In the genomic region with DNA sequence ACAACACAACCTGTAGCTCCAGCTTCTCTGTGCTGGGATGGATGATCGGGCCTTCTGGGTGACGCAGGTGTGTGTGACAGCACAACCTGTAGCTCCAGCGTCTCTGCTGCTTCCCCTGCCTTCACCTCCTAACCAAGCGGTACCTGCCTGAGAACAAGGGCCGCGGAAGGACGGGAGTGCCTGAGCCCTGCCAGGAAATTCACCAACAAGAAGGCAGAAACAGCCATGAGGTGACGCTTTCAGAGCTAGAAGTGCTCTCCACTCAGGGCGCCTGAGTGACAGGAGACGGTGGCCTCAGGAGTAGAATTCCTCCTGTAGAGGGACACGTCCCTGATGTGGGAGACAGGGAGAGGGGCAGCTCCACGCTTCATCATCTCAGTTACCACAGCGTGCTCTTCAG, we compare ENCODE assay signal across 12 cellular contexts. TPM values are rescaled to one million over a fixed set of nuclear protein-coding genes. Genes with fewer than 3 reads are reported as not detected.
DNase-seq lines count a peak whose midpoint lies in the region; ATAC-seq, FAIRE-seq and TF ChIP-seq lines count a peak whose summit lies in the region.
"Had no signal": no experiment of that assay in that cellular context is flagged by ENCODE, and none has a peak within 500 bp of the region (broad histone marks: within the 10 kb centered on the region; RNA-seq: fewer than 3 reads in every experiment).

No MANE protein-coding gene starts in this region.

- H3K27ac ChIP-seq in astrocyte (ENCODE audit: low read depth, low read length) = no peak overlapping the region
- H3K27ac ChIP-seq in transverse colon = peak overlapping the region; percentile 79 to 86 (median 83)

- CTCF ChIA-PET in activated naive CD4-positive, alpha-beta T cell treated with anti-CD3 and anti-CD28 coated beads for 36 hours (lab: Charles Lee) = interaction anchor here (0.6 to 1.4 kb wide), 2 partner anchors 18 to 44 kb away, joined by 3 to 4 read pairs; no protein-coding TSS in a partner anchor

- H2AFZ ChIP-seq in astrocyte (ENCODE audit: low read depth, low read length) = no peak overlapping the region

- H3K4me1 Mint-ChIP-seq in activated naive CD4-positive, alpha-beta T cell treated with anti-CD3 and anti-CD28 coated beads for 36 hours (ENCODE audit: low read depth) = peaks cover 30% of the 10 kb centered on the region
- H3K4me1 Mint-ChIP-seq in astrocyte (ENCODE audit: low read depth, unreplicated experiment) = no peaks in the 10 kb centered on the region
- peaks cover 13% of the 10 kb centered on the region for H3K4me1 Mint-ChIP-seq in memory B cell

- peaks cover 5% of the 10 kb centered on the region for H3K36me3 ChIP-seq in astrocyte (ENCODE audit: insufficient read depth, low read length)
- H3K36me3 ChIP-seq in transverse colon = no peaks in the 10 kb centered on the region

- H3K27me3 ChIP-seq in astrocyte (ENCODE audit: insufficient read depth, low read length) = no peaks in the 10 kb centered on the region
- no peaks in the 10 kb centered on the region for H3K27me3 ChIP-seq in transverse colon

- DNase-seq in activated naive CD4-positive, alpha-beta T cell treated with anti-CD3 and anti-CD28 coated beads for 36 hours = no peak
- no peak for DNase-seq in activated naive CD4-positive, alpha-beta T cell treated with Interleukin-2 at 50 U/mL for 16 hours
- DNase-seq in astrocyte (ENCODE audit: low read depth) (no peak), memory B cell (ENCODE audit: low spot score in 2 of 2) (no peak), transverse colon (no peak), omental fat pad (ENCODE audit: low spot score) (no peak), NCI-H1048 (lab: John Stamatoyannopoulos, UW) (no peak)
- DNase-seq: activated CD8-positive, alpha-beta memory T cell treated with anti-CD3 and anti-CD28 coated beads, Interleukin-2, amount 50 U/mL, for 48 hours; NCI-H1694 treated with DMSO at 0.1 percent for 48 hours had no signal

- H3K4me3 Mint-ChIP-seq in activated naive CD4-positive, alpha-beta T cell treated with anti-CD3 and anti-CD28 coated beads for 36 hours = peak overlapping the region; percentile 94
- H3K4me3 Mint-ChIP-seq in astrocyte (ENCODE audit: unreplicated experiment) = peak overlapping the region; percentile 27
- peak overlapping the region; percentile 92 for H3K4me3 Mint-ChIP-seq in memory B cell

- no peak for TF ChIP-seq CTCF in astrocyte (IDR thresholded peaks at IDR 0.05; ENCODE audit: insufficient read depth, low read depth, low read length)
- no peak for TF ChIP-seq CTCF in transverse colon (IDR thresholded peaks at IDR 0.05)
- no peak for TF ChIP-seq CTCF in omental fat pad (IDR thresholded peaks at IDR 0.05)

- intact Hi-C loops in activated naive CD4-positive, alpha-beta T cell treated with anti-CD3 and anti-CD28 coated beads for 36 hours (cut with micrococcal nuclease) = loop anchor here (10.0 kb wide), 1 partner anchor 309 kb away; a partner anchor contains a TSS
- intact Hi-C loops in transverse colon (cut with DNase I; ENCODE audit: low total_unique reads) = no loop called here

- TF ChIP-seq EP300 in transverse colon (IDR thresholded peaks at IDR 0.05; ENCODE audit: low read depth) = no peak

- ATAC-seq in memory B cell (ENCODE audit: low read depth) (no peak), HG02759 (IDR thresholded peaks at IDR 0.05; ENCODE audit: unreplicated experiment) (no peak), omental fat pad (ENCODE audit: low FRiP score) (no peak)

- 90% methylated on average over 13 of the region's 13 CpGs; no CpG with 5 or more reads in 1 of the 2 donors for WGBS in transverse colon (ENCODE audit: low coverage in 1 of 2), 2 donors

- H3K4me3 ChIP-seq in astrocyte (ENCODE audit: insufficient read depth, low read depth, low read length) (no peak overlapping the region), transverse colon (no peak overlapping the region)

- no peak for FAIRE-seq in astrocyte (lab: Jason Lieb, UNC)
- FAIRE-seq: endometrium, H1 had no signal

- H3K4me2 ChIP-seq in astrocyte (ENCODE audit: low read length) = peak overlapping the region; percentile 84

- peak overlapping the region; percentile 99 for H3K27ac Mint-ChIP-seq in activated naive CD4-positive, alpha-beta T cell treated with anti-CD3 and anti-CD28 coated beads for 36 hours
- no peak overlapping the region for H3K27ac Mint-ChIP-seq in astrocyte (ENCODE audit: unreplicated experiment)
- H3K27ac Mint-ChIP-seq in memory B cell = peak overlapping the region; percentile 99

- H3K9me3 Mint-ChIP-seq in activated naive CD4-positive, alpha-beta T cell treated with anti-CD3 and anti-CD28 coated beads for 36 hours = peaks cover 6% of the 10 kb centered on the region
- H3K9me3 Mint-ChIP-seq in astrocyte (ENCODE audit: unreplicated experiment) (no peaks in the 10 kb centered on the region), memory B cell (peaks cover 2% of the 10 kb centered on the region)

- peaks cover 56% of the 10 kb centered on the region for H3K36me3 Mint-ChIP-seq in activated naive CD4-positive, alpha-beta T cell treated with anti-CD3 and anti-CD28 coated beads for 36 hours (ENCODE audit: low read depth)
- H3K36me3 Mint-ChIP-seq in astrocyte (ENCODE audit: low read depth, unreplicated experiment) (peaks cover 7% of the 10 kb centered on the region), memory B cell (peaks cover 27% of the 10 kb centered on the region)

- no peaks in the 10 kb centered on the region for H4K20me1 ChIP-seq in astrocyte (ENCODE audit: insufficient read depth, low read length)

- no peaks in the 10 kb centered on the region for H3K27me3 Mint-ChIP-seq in activated naive CD4-positive, alpha-beta T cell treated with anti-CD3 and anti-CD28 coated beads for 36 hours (ENCODE audit: low read depth)
- H3K27me3 Mint-ChIP-seq in astrocyte (ENCODE audit: low read depth, unreplicated experiment) (no peaks in the 10 kb centered on the region), memory B cell (no peaks in the 10 kb centered on the region)

- H3K79me2 ChIP-seq in astrocyte (ENCODE audit: insufficient read depth, low read length) = peaks cover 12% of the 10 kb centered on the region

- in situ Hi-C loops in transverse colon (cut with MboI; ENCODE audit: low pct_ligation_motif_present in 1 of 4, low pct_unique_long_range_greater_than_20kb in 1 of 4, low sequenced_read_pairs in 3 of 4) = no loop called here

- no peaks in the 10 kb centered on the region for H3K4me1 ChIP-seq in astrocyte (ENCODE audit: insufficient read depth, low read length)
- no peaks in the 10 kb centered on the region for H3K4me1 ChIP-seq in transverse colon

- H3K9ac ChIP-seq in astrocyte (ENCODE audit: low read length) = no peak overlapping the region

- H3K9me3 ChIP-seq in astrocyte (ENCODE audit: insufficient read depth, low read depth, low read length) (no peaks in the 10 kb centered on the region), transverse colon (no peaks in the 10 kb centered on the region)

- no peak for TF ChIP-seq POLR2A in transverse colon (IDR thresholded peaks at IDR 0.05)

RNA-seq across cellular contexts. Expression of a gene that starts 17.4 kb away (rescaled TPM):
- 10 to 100 TPM; 35.5 to 36.9 TPM for total RNA-seq in activated naive CD4-positive, alpha-beta T cell treated with anti-CD3 and anti-CD28 coated beads for 36 hours
- 4.8 and 5.1 TPM in 2 replicates for total RNA-seq in astrocyte
- total RNA-seq in transverse colon = 10 to 100 TPM in 1 of 4 donors, 1 to 10 TPM in 3; 3.7 to 15.7 (median 5.8) TPM
- total RNA-seq in omental fat pad = 100 to 1,000 TPM in 1 of 4 donors, 10 to 100 TPM in 3; 29.9 to 415 (median 55.0) TPM

Comparison
In these comparisons a context has a peak if more than half of its experiments do, and no peak if none do; other contexts are left out.
1. H3K4me3 Mint-ChIP-seq: peak in every context shown above with its lines; median percentile 94 in activated naive CD4-positive, alpha-beta T cell treated with anti-CD3 and anti-CD28 coated beads for 36 hours; 92 in memory B cell; 27 in astrocyte.